ENCODE assay signal across 38 cellular contexts in the genomic region with DNA sequence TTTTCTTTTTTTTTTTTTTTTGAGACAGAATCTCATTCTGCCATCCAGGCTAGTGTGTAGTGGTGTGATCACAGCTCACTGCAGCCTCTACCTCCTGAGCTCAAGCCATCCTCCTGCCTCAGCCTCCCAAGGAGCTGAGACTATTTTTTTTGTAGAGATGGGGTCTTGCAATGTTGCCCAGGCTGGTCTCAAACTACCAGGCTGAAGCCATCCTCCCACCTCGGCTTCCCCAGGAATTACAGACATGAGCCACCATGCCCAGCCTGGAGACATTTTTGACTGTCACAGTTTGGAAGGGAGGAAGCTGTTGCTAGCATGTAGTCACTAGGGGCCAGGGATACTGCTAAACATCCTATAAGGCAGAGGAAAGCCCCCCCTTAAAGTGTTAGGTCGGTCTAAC. TPM values are rescaled to one million over a fixed set of nuclear protein-coding genes. Genes with fewer than 3 reads are reported as not detected.
"Had no signal": no experiment of that assay in that cellular context is flagged by ENCODE, and none has a peak within 500 bp of the region (broad histone marks: within the 10 kb centered on the region; RNA-seq: fewer than 3 reads in every experiment).

No MANE protein-coding gene starts in this region.

- DNase-seq: activated gamma-delta T cell; activated gamma-delta T cell treated with Interleukin-2 at 50 U/mL for 16 hours; activated naive CD4-positive, alpha-beta T cell; activated naive CD4-positive, alpha-beta T cell treated with anti-CD3 and anti-CD28 coated beads for 36 hours; activated naive CD4-positive, alpha-beta T cell treated with anti-CD3 and anti-CD28 coated beads, Interleukin-2, amount 10 ng/mL, durations not matched to agents 7 days and 5 days; activated naive CD4-positive, alpha-beta T cell treated with anti-CD3 and anti-CD28 coated beads, Interleukin-2, amount 50 U/mL, for 16 hours; activated naive CD4-positive, alpha-beta T cell treated with Interleukin-2 at 50 U/mL for 16 hours; activated naive CD8-positive, alpha-beta T cell treated with anti-CD3 and anti-CD28 coated beads for 36 hours; activated naive CD8-positive, alpha-beta T cell treated with anti-CD3 and anti-CD28 coated beads, Interleukin-2, amount 10 ng/mL, durations not matched to agents 7 days and 5 days; activated naive CD8-positive, alpha-beta T cell treated with anti-CD3 and anti-CD28 coated beads, Interleukin-2, amount 50 U/mL, for 24 hours; activated T-cell treated with anti-CD3 and anti-CD28 coated beads, Interleukin-2, amount 50 U/mL, for 1 hour; activated T-cell treated with anti-CD3 and anti-CD28 coated beads, Interleukin-2, amount 50 U/mL, for 24 hours; activated T-cell treated with anti-CD3 and anti-CD28 coated beads, Interleukin-2, amount 50 U/mL, for 4 hours; activated T-cell treated with anti-CD3 and anti-CD28 coated beads, Interleukin-2, amount 50 U/mL, for 48 hours; activated T-cell treated with anti-CD3 and anti-CD28 coated beads, Interleukin-2, amount 50 U/mL, for 72 hours; adrenal gland; amniotic stem cell; amygdala; anterior cingulate cortex; aorta; body of pancreas; brain microvascular endothelial cell; caudate nucleus; central memory CD4-positive, alpha-beta T cell; cerebellar nuclear complex had no signal

- H3K4me1 Mint-ChIP-seq: activated naive CD4-positive, alpha-beta T cell treated with anti-CD3 and anti-CD28 coated beads, Interleukin-2, amount 10 ng/mL, durations not matched to agents 7 days and 5 days; activated naive CD4-positive, alpha-beta T cell treated with anti-CD3 and anti-CD28 coated beads, Interleukin-2, amount 50 U/mL, for 24 hours; activated naive CD8-positive, alpha-beta T cell treated with anti-CD3 and anti-CD28 coated beads for 36 hours; activated naive CD8-positive, alpha-beta T cell treated with anti-CD3 and anti-CD28 coated beads, Interleukin-2, amount 10 ng/mL, durations not matched to agents 7 days and 5 days; activated naive CD8-positive, alpha-beta T cell treated with anti-CD3 and anti-CD28 coated beads, Interleukin-2, amount 50 U/mL, for 24 hours; activated T-helper 17 cell treated with anti-CD3 and anti-CD28 coated beads, Interleukin-2, amount 50 U/mL, for 72 hours; central memory CD8-positive, alpha-beta T cell had no signal

- H3K36me3 ChIP-seq: adrenal gland, ascending aorta, brain microvascular endothelial cell, breast epithelium, cardiac muscle cell had no signal

- H3K4me3 ChIP-seq: adrenal gland, ascending aorta, body of pancreas, breast epithelium, cardiac muscle cell had no signal

- H3K4me3 Mint-ChIP-seq: activated naive CD4-positive, alpha-beta T cell treated with anti-CD3 and anti-CD28 coated beads for 36 hours; activated naive CD4-positive, alpha-beta T cell treated with anti-CD3 and anti-CD28 coated beads, Interleukin-2, amount 10 ng/mL, durations not matched to agents 7 days and 5 days; activated naive CD4-positive, alpha-beta T cell treated with anti-CD3 and anti-CD28 coated beads, Interleukin-2, amount 50 U/mL, for 24 hours; activated naive CD8-positive, alpha-beta T cell; activated naive CD8-positive, alpha-beta T cell treated with anti-CD3 and anti-CD28 coated beads for 36 hours; activated naive CD8-positive, alpha-beta T cell treated with anti-CD3 and anti-CD28 coated beads, Interleukin-2, amount 10 ng/mL, durations not matched to agents 7 days and 5 days; activated naive CD8-positive, alpha-beta T cell treated with anti-CD3 and anti-CD28 coated beads, Interleukin-2, amount 50 U/mL, for 24 hours; activated T-cell treated with anti-CD3 and anti-CD28 coated beads, Interleukin-2, amount 50 U/mL, for 24 hours; activated T-cell treated with anti-CD3 and anti-CD28 coated beads, Interleukin-2, amount 50 U/mL, for 4 hours; activated T-cell treated with anti-CD3 and anti-CD28 coated beads, Interleukin-2, amount 50 U/mL, for 72 hours; activated T-helper 1 cell treated with anti-CD3 and anti-CD28 coated beads, Interleukin-12 subunit alpha, Interleukin-12 subunit beta, Interleukin-2, Interleukin-4 antibody, amounts not matched to agents 30 ng/mL and 10 ng/mL and 1 ng/mL, durations not matched to agents 14 hours and 24 hours and 36 hours; activated T-helper 17 cell treated with anti-CD3 and anti-CD28 coated beads, Interleukin-2, amount 50 U/mL, for 72 hours; brain; central memory CD8-positive, alpha-beta T cell had no signal

- ATAC-seq: activated naive CD4-positive, alpha-beta T cell treated with anti-CD3 and anti-CD28 coated beads, Interleukin-2, amount 50 U/mL, for 72 hours; activated naive CD8-positive, alpha-beta T cell treated with anti-CD3 and anti-CD28 coated beads, Interleukin-2, amount 50 U/mL, for 24 hours; activated T-cell treated with anti-CD3 and anti-CD28 coated beads, Interleukin-2, amount 50 U/mL, for 4 hours; activated T-cell treated with anti-CD3 and anti-CD28 coated beads, Interleukin-2, amount 50 U/mL, for 72 hours; activated T-helper 17 cell treated with anti-CD3 and anti-CD28 coated beads, Interleukin-2, amount 50 U/mL, for 72 hours; body of pancreas had no signal

- H3K4me1 ChIP-seq: adrenal gland, ascending aorta, body of pancreas, breast epithelium had no signal

- H3K27ac Mint-ChIP-seq: activated naive CD4-positive, alpha-beta T cell treated with anti-CD3 and anti-CD28 coated beads for 36 hours; activated naive CD4-positive, alpha-beta T cell treated with anti-CD3 and anti-CD28 coated beads, Interleukin-2, amount 10 ng/mL, durations not matched to agents 7 days and 5 days; activated naive CD4-positive, alpha-beta T cell treated with anti-CD3 and anti-CD28 coated beads, Interleukin-2, amount 50 U/mL, for 24 hours; activated naive CD4-positive, alpha-beta T cell treated with anti-CD3 and anti-CD28 coated beads, Interleukin-2, amount 50 U/mL, for 72 hours; activated naive CD8-positive, alpha-beta T cell; activated naive CD8-positive, alpha-beta T cell treated with anti-CD3 and anti-CD28 coated beads for 36 hours; activated naive CD8-positive, alpha-beta T cell treated with anti-CD3 and anti-CD28 coated beads, Interleukin-2, amount 10 ng/mL, durations not matched to agents 7 days and 5 days; activated naive CD8-positive, alpha-beta T cell treated with anti-CD3 and anti-CD28 coated beads, Interleukin-2, amount 50 U/mL, for 24 hours; activated T-cell treated with anti-CD3 and anti-CD28 coated beads, Interleukin-2, amount 50 U/mL, for 24 hours; activated T-cell treated with anti-CD3 and anti-CD28 coated beads, Interleukin-2, amount 50 U/mL, for 72 hours; activated T-helper 1 cell treated with anti-CD3 and anti-CD28 coated beads, Interleukin-12 subunit alpha, Interleukin-12 subunit beta, Interleukin-2, Interleukin-4 antibody, amounts not matched to agents 30 ng/mL and 10 ng/mL and 1 ng/mL, durations not matched to agents 14 hours and 24 hours and 36 hours; activated T-helper 17 cell treated with anti-CD3 and anti-CD28 coated beads, Interleukin-2, amount 50 U/mL, for 72 hours; activated T-helper 2 cell treated with anti-CD3 and anti-CD28 coated beads, Interferon-gamma antibody, Interleukin-2, Interleukin-4, amounts not matched to agents 10 μg/mL and 5 μg/mL and 100 μg/mL, durations not matched to agents 14 hours and 24 hours and 36 hours had no signal

- H3K9me3 ChIP-seq: adrenal gland, ascending aorta, body of pancreas, breast epithelium had no signal

- H3K27ac ChIP-seq: adrenal gland, ascending aorta, body of pancreas, brain microvascular endothelial cell, breast epithelium, cardiac muscle cell had no signal

- H3K36me3 Mint-ChIP-seq: activated naive CD4-positive, alpha-beta T cell treated with anti-CD3 and anti-CD28 coated beads, Interleukin-2, amount 10 ng/mL, durations not matched to agents 7 days and 5 days; activated naive CD4-positive, alpha-beta T cell treated with anti-CD3 and anti-CD28 coated beads, Interleukin-2, amount 50 U/mL, for 24 hours; activated naive CD4-positive, alpha-beta T cell treated with anti-CD3 and anti-CD28 coated beads, Interleukin-2, amount 50 U/mL, for 72 hours; activated naive CD8-positive, alpha-beta T cell treated with anti-CD3 and anti-CD28 coated beads for 36 hours; activated naive CD8-positive, alpha-beta T cell treated with anti-CD3 and anti-CD28 coated beads, Interleukin-2, amount 10 ng/mL, durations not matched to agents 7 days and 5 days; brain had no signal

- H3K9me3 Mint-ChIP-seq: activated naive CD4-positive, alpha-beta T cell treated with anti-CD3 and anti-CD28 coated beads for 36 hours; activated naive CD4-positive, alpha-beta T cell treated with anti-CD3 and anti-CD28 coated beads, Interleukin-2, amount 10 ng/mL, durations not matched to agents 7 days and 5 days; activated naive CD4-positive, alpha-beta T cell treated with anti-CD3 and anti-CD28 coated beads, Interleukin-2, amount 50 U/mL, for 24 hours; activated naive CD4-positive, alpha-beta T cell treated with anti-CD3 and anti-CD28 coated beads, Interleukin-2, amount 50 U/mL, for 72 hours; activated naive CD8-positive, alpha-beta T cell treated with anti-CD3 and anti-CD28 coated beads for 36 hours; activated naive CD8-positive, alpha-beta T cell treated with anti-CD3 and anti-CD28 coated beads, Interleukin-2, amount 10 ng/mL, durations not matched to agents 7 days and 5 days; activated naive CD8-positive, alpha-beta T cell treated with anti-CD3 and anti-CD28 coated beads, Interleukin-2, amount 50 U/mL, for 24 hours; activated T-cell treated with anti-CD3 and anti-CD28 coated beads, Interleukin-2, amount 50 U/mL, for 24 hours; activated T-cell treated with anti-CD3 and anti-CD28 coated beads, Interleukin-2, amount 50 U/mL, for 4 hours; activated T-cell treated with anti-CD3 and anti-CD28 coated beads, Interleukin-2, amount 50 U/mL, for 72 hours; activated T-helper 1 cell treated with anti-CD3 and anti-CD28 coated beads, Interleukin-12 subunit alpha, Interleukin-12 subunit beta, Interleukin-2, Interleukin-4 antibody, amounts not matched to agents 30 ng/mL and 10 ng/mL and 1 ng/mL, durations not matched to agents 14 hours and 24 hours and 36 hours; activated T-helper 17 cell treated with anti-CD3 and anti-CD28 coated beads, Interleukin-2, amount 50 U/mL, for 72 hours; activated T-helper 2 cell treated with anti-CD3 and anti-CD28 coated beads, Interferon-gamma antibody, Interleukin-2, Interleukin-4, amounts not matched to agents 10 μg/mL and 5 μg/mL and 100 μg/mL, durations not matched to agents 14 hours and 24 hours and 36 hours; central memory CD8-positive, alpha-beta T cell had no signal

RNA-seq across cellular contexts. Expression of a gene that starts 23.9 kb away (rescaled TPM):
- total RNA-seq: activated naive CD4-positive, alpha-beta T cell treated with anti-CD3 and anti-CD28 coated beads for 36 hours; activated naive CD4-positive, alpha-beta T cell treated with anti-CD3 and anti-CD28 coated beads, Interleukin-2, amount 50 U/mL, for 72 hours; activated naive CD8-positive, alpha-beta T cell treated with anti-CD3 and anti-CD28 coated beads for 36 hours; activated naive CD8-positive, alpha-beta T cell treated with anti-CD3 and anti-CD28 coated beads, Interleukin-2, amount 10 ng/mL, durations not matched to agents 7 days and 5 days; activated T-cell treated with anti-CD3 and anti-CD28 coated beads, Interleukin-2, amount 50 U/mL, for 4 hours; activated T-cell treated with anti-CD3 and anti-CD28 coated beads, Interleukin-2, amount 50 U/mL, for 72 hours; activated T-helper 1 cell treated with anti-CD3 and anti-CD28 coated beads, Interleukin-12 subunit alpha, Interleukin-12 subunit beta, Interleukin-2, Interleukin-4 antibody, amounts not matched to agents 30 ng/mL and 10 ng/mL and 1 ng/mL, durations not matched to agents 14 hours and 24 hours and 36 hours; activated T-helper 2 cell treated with anti-CD3 and anti-CD28 coated beads, Interferon-gamma antibody, Interleukin-2, Interleukin-4, amounts not matched to agents 10 μg/mL and 5 μg/mL and 100 μg/mL, durations not matched to agents 14 hours and 24 hours and 36 hours; aorta; ascending aorta; body of pancreas; breast epithelium; bronchial epithelial cell had no signal

RNA-seq across cellular contexts. Expression of a gene that starts 33.9 kb away (rescaled TPM):
- total RNA-seq: activated naive CD4-positive, alpha-beta T cell treated with anti-CD3 and anti-CD28 coated beads for 36 hours; activated naive CD8-positive, alpha-beta T cell treated with anti-CD3 and anti-CD28 coated beads for 36 hours; activated naive CD8-positive, alpha-beta T cell treated with anti-CD3 and anti-CD28 coated beads, Interleukin-2, amount 10 ng/mL, durations not matched to agents 7 days and 5 days; activated T-helper 2 cell treated with anti-CD3 and anti-CD28 coated beads, Interferon-gamma antibody, Interleukin-2, Interleukin-4, amounts not matched to agents 10 μg/mL and 5 μg/mL and 100 μg/mL, durations not matched to agents 14 hours and 24 hours and 36 hours; aorta; ascending aorta; body of pancreas; bronchial epithelial cell; cardiac septum had no signal
